6 cellular contexts compared by ENCODE assay signal in genomic region chr1:1001057-1001630, GRCh38. TPM values are rescaled to one million over a fixed set of nuclear protein-coding genes. Genes with fewer than 3 reads are reported as not detected.
DNase-seq lines count a peak whose midpoint lies in the region; ATAC-seq and TF ChIP-seq lines count a peak whose summit lies in the region.

No MANE protein-coding gene starts in this region.

- TF ChIP-seq CTCF in right atrium auricular region (IDR thresholded peaks at IDR 0.05) (no peak), upper lobe of left lung (IDR thresholded peaks at IDR 0.05) (peak in 1 of 6 experiments; percentile 1)

- no peaks in the 10 kb centered on the region for H3K36me3 Mint-ChIP-seq in activated naive CD4-positive, alpha-beta T cell treated with anti-CD3 and anti-CD28 coated beads for 36 hours (ENCODE audit: low read depth)

- H3K27me3 Mint-ChIP-seq in activated naive CD4-positive, alpha-beta T cell treated with anti-CD3 and anti-CD28 coated beads for 36 hours (ENCODE audit: low read depth) = peaks cover 33% of the 10 kb centered on the region

- H3K27me3 ChIP-seq in right atrium auricular region = no peaks in the 10 kb centered on the region
- H3K27me3 ChIP-seq in upper lobe of left lung = peaks cover 0 to 41% (median 18%) of the 10 kb centered on the region in 4 donors

- in situ Hi-C loops in G401 (cut with HindIII; ENCODE audit: low sequenced_read_pairs) = no loop called here

- CTCF ChIA-PET in activated naive CD4-positive, alpha-beta T cell treated with anti-CD3 and anti-CD28 coated beads for 36 hours (lab: Charles Lee) = interaction anchor here (0.6 to 2.4 kb wide), 8 partner anchors 9 to 18 kb away, joined by 3 to 19 read pairs (median 4); partner anchors contain the start of gene ISG15

- no peak for TF ChIP-seq EP300 in upper lobe of left lung (IDR thresholded peaks at IDR 0.05)

- peak overlapping the region; percentile 80 to 81 for H3K4me3 ChIP-seq in right atrium auricular region
- peak overlapping the region; percentile 29 to 72 (median 64) for H3K4me3 ChIP-seq in upper lobe of left lung

- H3K4me3 Mint-ChIP-seq in activated naive CD4-positive, alpha-beta T cell treated with anti-CD3 and anti-CD28 coated beads for 36 hours = peak overlapping the region; percentile 71

- peak overlapping the region; percentile 80 for H3K27ac Mint-ChIP-seq in activated naive CD4-positive, alpha-beta T cell treated with anti-CD3 and anti-CD28 coated beads for 36 hours

- H3K9me3 ChIP-seq in right atrium auricular region (no peaks in the 10 kb centered on the region), upper lobe of left lung (no peaks in the 10 kb centered on the region)

- H3K27ac ChIP-seq in right atrium auricular region (peak overlapping the region; percentile 99), upper lobe of left lung (peak overlapping the region; percentile 96 to 98 (median 98))

- H3K4me1 Mint-ChIP-seq in activated naive CD4-positive, alpha-beta T cell treated with anti-CD3 and anti-CD28 coated beads for 36 hours (ENCODE audit: low read depth) = peaks cover 14% of the 10 kb centered on the region

- intact Hi-C loops in activated naive CD4-positive, alpha-beta T cell treated with anti-CD3 and anti-CD28 coated beads for 36 hours (cut with micrococcal nuclease) = no loop called here

- no peak for DNase-seq in activated naive CD4-positive, alpha-beta T cell treated with anti-CD3 and anti-CD28 coated beads for 36 hours
- DNase-seq in activated naive CD4-positive, alpha-beta T cell treated with anti-CD3 and anti-CD28 coated beads, Interleukin-2, amount 50 U/mL, for 16 hours = no peak
- no peak for DNase-seq in right atrium auricular region (ENCODE audit: low spot score)
- no peak for DNase-seq in upper lobe of left lung
- DNase-seq in G401 (ENCODE audit: low spot score) = no peak
- no peak for DNase-seq in NOMO-1 treated with dmso at 0.1 percent for 144 hours (lab: John Stamatoyannopoulos, UW; ENCODE audit: unreplicated experiment)

- H3K4me1 ChIP-seq in right atrium auricular region = peaks cover 0 to 62% of the 10 kb centered on the region in 2 donors
- peaks cover 41 to 62% (median 56%) of the 10 kb centered on the region in 4 donors for H3K4me1 ChIP-seq in upper lobe of left lung

- ATAC-seq in upper lobe of left lung (ENCODE audit: low FRiP score in 2 of 2) = no peak

- no peaks in the 10 kb centered on the region for H3K9me3 Mint-ChIP-seq in activated naive CD4-positive, alpha-beta T cell treated with anti-CD3 and anti-CD28 coated beads for 36 hours

- 1 to 2% methylated on average over 21 to 35 of the region's 36 CpGs for WGBS in upper lobe of left lung, 2 donors

- no peak for TF ChIP-seq POLR2A in upper lobe of left lung (IDR thresholded peaks at IDR 0.05)

- H3K36me3 ChIP-seq in right atrium auricular region (no peaks in the 10 kb centered on the region), upper lobe of left lung (no peaks in the 10 kb centered on the region)

RNA-seq across cellular contexts. Expression of gene HES4, which starts 1.2 kb away (rescaled TPM):
- total RNA-seq in activated naive CD4-positive, alpha-beta T cell treated with anti-CD3 and anti-CD28 coated beads for 36 hours = 1 to 10 TPM; 4.1 to 4.7 TPM
- total RNA-seq in right atrium auricular region = 10 to 100 TPM; 31.8 to 68.4 TPM
- 10 to 100 TPM; 26.5 to 55.0 (median 35.0) TPM for total RNA-seq in upper lobe of left lung
- 27.5 and 66.5 TPM in 2 replicates for total RNA-seq in G401 (2014; rRNA removed; shearing (Covaris generic))

RNA-seq across cellular contexts. Expression of gene ISG15, which starts 12.2 kb away (rescaled TPM):
- 100 to 1,000 TPM; 143 to 147 TPM for total RNA-seq in activated naive CD4-positive, alpha-beta T cell treated with anti-CD3 and anti-CD28 coated beads for 36 hours
- total RNA-seq in right atrium auricular region = 10 to 100 TPM; 26.8 to 32.2 TPM
- total RNA-seq in upper lobe of left lung = 100 to 1,000 TPM in 2 of 6 donors, 10 to 100 TPM in 4; 32.5 to 180 (median 63.8) TPM
- total RNA-seq in G401 (2014; rRNA removed; shearing (Covaris generic)) = 213 and 304 TPM in 2 replicates

RNA-seq across cellular contexts. Expression of gene AGRN, which starts 18.8 kb away (rescaled TPM):
- 10 to 100 TPM; 30.5 to 35.1 TPM for total RNA-seq in activated naive CD4-positive, alpha-beta T cell treated with anti-CD3 and anti-CD28 coated beads for 36 hours
- total RNA-seq in right atrium auricular region (10 to 100 TPM; 22.5 to 27.9 TPM), upper lobe of left lung (100 to 1,000 TPM in 5 of 6 donors, 10 to 100 TPM in 1; 91.0 to 316 (median 157) TPM)
- total RNA-seq in G401 (2014; rRNA removed; shearing (Covaris generic)) = 103 and 106 TPM in 2 replicates

RNA-seq across cellular contexts. Expression of gene PERM1, which starts 19.3 kb away (rescaled TPM):
- not detected for total RNA-seq in activated naive CD4-positive, alpha-beta T cell treated with anti-CD3 and anti-CD28 coated beads for 36 hours
- total RNA-seq in right atrium auricular region (10 to 100 TPM; 22.0 to 61.8 TPM), upper lobe of left lung (1 to 10 TPM in 1 of 6 donors, under 1 TPM in 3, not detected in 2; 0.15 to 1.0 (median 0.36) TPM)
- 0.17 TPM in 1 of 2 replicates, not detected in the other for total RNA-seq in G401 (2014; rRNA removed; shearing (Covaris generic))

RNA-seq across cellular contexts. Expression of gene PLEKHN1, which starts 34.9 kb away (rescaled TPM):
- total RNA-seq in activated naive CD4-positive, alpha-beta T cell treated with anti-CD3 and anti-CD28 coated beads for 36 hours = under 1 TPM; 0.52 to 0.69 TPM
- total RNA-seq in right atrium auricular region (under 1 TPM in 1 of 2 donors, not detected in 1; 0.59 TPM), upper lobe of left lung (10 to 100 TPM in 1 of 6 donors, 1 to 10 TPM in 5; 1.1 to 11.5 (median 1.6) TPM)
- 4.3 and 5.5 TPM in 2 replicates for total RNA-seq in G401 (2014; rRNA removed; shearing (Covaris generic))
